Comparison of ENCODE assay signal across 7 cellular contexts in the genomic region with DNA sequence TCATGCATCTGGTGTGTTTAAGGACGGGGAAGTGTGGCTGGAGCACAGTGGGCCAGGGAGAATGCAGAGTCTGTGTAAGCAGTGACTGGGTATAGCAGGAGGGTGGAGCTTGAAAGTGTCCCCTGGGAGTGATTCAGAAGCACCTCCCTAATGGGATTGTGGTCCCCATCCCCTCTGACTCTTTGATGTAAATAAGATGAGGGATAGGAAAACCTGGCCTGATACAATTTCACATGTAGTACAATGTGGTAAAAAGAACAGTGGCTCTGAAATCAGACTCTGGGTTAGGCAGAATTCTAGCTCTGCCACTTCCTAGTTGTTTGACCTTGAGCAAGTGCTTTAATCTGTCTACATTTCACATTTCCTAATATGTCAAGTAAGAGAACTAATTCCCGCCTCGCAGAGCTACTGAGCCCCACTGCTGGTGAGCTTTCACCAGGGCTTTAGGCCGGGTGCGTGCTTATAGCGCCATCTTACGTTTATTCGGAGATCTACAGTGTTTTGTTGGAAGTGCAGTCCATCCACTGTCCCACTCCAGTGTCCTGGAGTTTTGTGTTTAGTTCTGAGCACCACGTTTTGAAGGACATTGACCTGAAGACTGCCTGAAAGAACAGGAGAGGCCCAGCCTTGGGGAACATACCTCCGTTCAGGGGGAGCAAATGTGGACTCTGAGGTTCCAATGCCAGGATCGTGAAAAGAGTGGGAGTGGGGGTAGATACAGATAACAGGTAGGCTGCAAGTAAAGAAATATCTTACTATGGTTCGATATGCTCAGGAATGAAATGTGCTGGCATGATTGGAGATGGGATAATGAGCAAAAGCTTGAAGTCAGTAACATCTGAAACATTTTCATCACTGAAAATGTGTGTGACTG. TPM values are rescaled to one million over a fixed set of nuclear protein-coding genes. Genes with fewer than 3 reads are reported as not detected.
DNase-seq lines count a peak whose midpoint lies in the region; ATAC-seq and TF ChIP-seq lines count a peak whose summit lies in the region.

No MANE protein-coding gene starts in this region.

- peak; percentile 93 to 94 for ATAC-seq in lower lobe of right lung
- no peak for ATAC-seq in GM19395 (IDR thresholded peaks at IDR 0.05; ENCODE audit: unreplicated experiment)

- peak; percentile 89 for DNase-seq in GM03348 (ENCODE audit: low spot score)
- peak; percentile 64 for DNase-seq in MM.1S
- peak; percentile 72 for DNase-seq in SW480 (ENCODE audit: low spot score)
- peak; percentile 61 to 80 for DNase-seq in dermis microvascular lymphatic vessel endothelial cell (ENCODE audit: low read depth in 2 of 2)
- DNase-seq in lower lobe of right lung: peak; percentile 76
- DNase-seq in stimulated activated CD8-positive, alpha-beta memory T cell treated with anti-CD3 and anti-CD28 coated beads, Interleukin-12 subunit alpha, Interleukin-12 subunit beta, amount 100 ng/mL, for 1 hour (ENCODE audit: low read depth): peak; percentile 1

- intact Hi-C loops in lower lobe of right lung (cut with DNase I): no loop called here

- H3K27me3 ChIP-seq in MM.1S (replicated peaks; ENCODE audit: insufficient read depth, low read length) (no peaks in the 10 kb centered on the region), lower lobe of right lung (ENCODE audit: low read depth) (no peaks in the 10 kb centered on the region)

- no peaks in the 10 kb centered on the region for H3F3A ChIP-seq in MM.1S (ENCODE audit: insufficient read depth, low read length)

- no peaks in the 10 kb centered on the region for H3K79me2 ChIP-seq in MM.1S (ENCODE audit: low read length)

- H3K9me3 ChIP-seq in MM.1S (replicated peaks; ENCODE audit: insufficient read depth, low read length): no peaks in the 10 kb centered on the region
- H3K9me3 ChIP-seq in lower lobe of right lung: no peaks in the 10 kb centered on the region

- H3K4me3 ChIP-seq in MM.1S (ENCODE audit: low read length) (no peak overlapping the region), lower lobe of right lung (no peak overlapping the region)

- no peaks in the 10 kb centered on the region for H3K4me1 ChIP-seq in MM.1S (ENCODE audit: low read length)
- peaks cover 12% of the 10 kb centered on the region for H3K4me1 ChIP-seq in lower lobe of right lung

- H4K20me1 ChIP-seq in MM.1S (ENCODE audit: insufficient read depth, low read length): no peaks in the 10 kb centered on the region

- H3K9me2 ChIP-seq in MM.1S (replicated peaks; ENCODE audit: insufficient read depth, low read length): no peaks in the 10 kb centered on the region

- H2AFZ ChIP-seq in MM.1S (ENCODE audit: low read length): peak overlapping the region; percentile 3; the same call in 1 of the 2 replicates

- no peaks in the 10 kb centered on the region for H3K36me3 ChIP-seq in MM.1S (replicated peaks; ENCODE audit: insufficient read depth, low read length)
- peaks cover 51% of the 10 kb centered on the region for H3K36me3 ChIP-seq in lower lobe of right lung

- H3K27ac ChIP-seq in MM.1S (ENCODE audit: low read length): no peak overlapping the region
- peak overlapping the region; percentile 48 for H3K27ac ChIP-seq in lower lobe of right lung

- H3K4me2 ChIP-seq in MM.1S (ENCODE audit: low read depth, low read length): no peak overlapping the region

- TF ChIP-seq CTCF in MM.1S (IDR thresholded peaks at IDR 0.05; ENCODE audit: low read length): peak; percentile 84
- TF ChIP-seq CTCF in lower lobe of right lung (IDR thresholded peaks at IDR 0.05): peak; percentile 88

- H3K9ac ChIP-seq in MM.1S (ENCODE audit: low read length): no peak overlapping the region

RNA-seq across cellular contexts. Expression of gene TESK1, which starts 51.2 kb away (rescaled TPM):
- total RNA-seq in dermis microvascular lymphatic vessel endothelial cell (3.1 and 5.8 TPM in 2 replicates), lower lobe of right lung (44.0 TPM)

Comparison
In these comparisons a context has a peak if more than half of its experiments do, and no peak if none do; other contexts are left out.
1. DNase-seq: peak in every context shown above with its lines; median percentile 89 in GM03348; 76 in lower lobe of right lung; 72 in SW480; 70 in dermis microvascular lymphatic vessel endothelial cell; 64 in MM.1S; 1 in stimulated activated CD8-positive, alpha-beta memory T cell treated with anti-CD3 and anti-CD28 coated beads, Interleukin-12 subunit alpha, Interleukin-12 subunit beta, amount 100 ng/mL, for 1 hour.